ENCODE assay signal across 17 cellular contexts in genomic region chrX:21412029-21412428, GRCh38.
"Had no signal": no experiment of that assay in that cellular context is flagged by ENCODE, and none has a peak within 500 bp of the region (broad histone marks: within the 10 kb centered on the region; RNA-seq: fewer than 3 reads in every experiment).

No MANE protein-coding gene starts in this region.

- H3K4me3 ChIP-seq: esophagus squamous epithelium, left lung, ovary, upper lobe of right lung had no signal

- H3K36me3 ChIP-seq: esophagus squamous epithelium, left lung, ovary, upper lobe of right lung had no signal

- H3K4me3 Mint-ChIP-seq: activated CD8-positive, alpha-beta T cell treated with anti-CD3 and anti-CD28 coated beads for 36 hours; activated naive CD8-positive, alpha-beta T cell treated with anti-CD3 and anti-CD28 coated beads, Interleukin-2, amount 50 U/mL, for 24 hours; activated T-helper 1 cell treated with anti-CD3 and anti-CD28 coated beads, Interleukin-12 subunit alpha, Interleukin-12 subunit beta, Interleukin-2, Interleukin-4 antibody, amounts not matched to agents 30 ng/mL and 10 ng/mL and 1 ng/mL, durations not matched to agents 14 hours and 24 hours and 36 hours; dendritic cell treated with granulocyte-macrophage colony-stimulating factor and Interleukin-4, amounts not matched to agents 40 ng/mL and 50 ng/mL, for 4 days; endodermal cell; nephron progenitor cell; stimulated activated naive CD8-positive, alpha-beta T cell treated with anti-CD3 and anti-CD28 coated beads, Interleukin-15, Interleukin-2, amounts not matched to agents 100 ng/mL and 50 ng/mL, for 24 hours had no signal

- H3K27me3 Mint-ChIP-seq: activated CD8-positive, alpha-beta T cell treated with anti-CD3 and anti-CD28 coated beads for 36 hours; activated naive CD8-positive, alpha-beta T cell treated with anti-CD3 and anti-CD28 coated beads, Interleukin-2, amount 50 U/mL, for 24 hours; dendritic cell treated with granulocyte-macrophage colony-stimulating factor and Interleukin-4, amounts not matched to agents 40 ng/mL and 50 ng/mL, for 4 days; stimulated activated naive CD8-positive, alpha-beta T cell treated with anti-CD3 and anti-CD28 coated beads, Interleukin-15, Interleukin-2, amounts not matched to agents 100 ng/mL and 50 ng/mL, for 24 hours had no signal

- H3K27me3 ChIP-seq: esophagus squamous epithelium, left lung, ovary, upper lobe of right lung had no signal

- H3K27ac Mint-ChIP-seq: activated CD8-positive, alpha-beta T cell treated with anti-CD3 and anti-CD28 coated beads for 36 hours; activated naive CD8-positive, alpha-beta T cell treated with anti-CD3 and anti-CD28 coated beads, Interleukin-2, amount 50 U/mL, for 24 hours; activated T-helper 1 cell treated with anti-CD3 and anti-CD28 coated beads, Interleukin-12 subunit alpha, Interleukin-12 subunit beta, Interleukin-2, Interleukin-4 antibody, amounts not matched to agents 30 ng/mL and 10 ng/mL and 1 ng/mL, durations not matched to agents 14 hours and 24 hours and 36 hours; dendritic cell treated with granulocyte-macrophage colony-stimulating factor and Interleukin-4, amounts not matched to agents 40 ng/mL and 50 ng/mL, for 4 days; endodermal cell; nephron progenitor cell; stimulated activated naive CD8-positive, alpha-beta T cell treated with anti-CD3 and anti-CD28 coated beads, Interleukin-15, Interleukin-2, amounts not matched to agents 100 ng/mL and 50 ng/mL, for 24 hours had no signal

- H3K9me3 Mint-ChIP-seq: activated naive CD8-positive, alpha-beta T cell treated with anti-CD3 and anti-CD28 coated beads, Interleukin-2, amount 50 U/mL, for 24 hours; endodermal cell had no signal

- DNase-seq: activated CD8-positive, alpha-beta memory T cell treated with anti-CD3 and anti-CD28 coated beads, Interleukin-2, amount 50 U/mL, for 4 hours; activated CD8-positive, alpha-beta T cell treated with anti-CD3 and anti-CD28 coated beads for 36 hours; activated naive CD4-positive, alpha-beta T cell treated with Interleukin-2 at 50 U/mL for 16 hours; activated naive CD8-positive, alpha-beta T cell treated with anti-CD3 and anti-CD28 coated beads, Interleukin-2, amount 50 U/mL, for 24 hours; endodermal cell; esophagus squamous epithelium; head of caudate nucleus; left lung; mesenchymal stem cell; nephron progenitor cell; ovary; stimulated activated CD4-positive, alpha-beta T cell treated with anti-CD3 and anti-CD28 coated beads, Interleukin-2, amount 100 ng/mL, for 48 hours; T1000; upper lobe of right lung had no signal

- ATAC-seq: activated CD8-positive, alpha-beta T cell treated with anti-CD3 and anti-CD28 coated beads for 36 hours; activated naive CD8-positive, alpha-beta T cell treated with anti-CD3 and anti-CD28 coated beads, Interleukin-2, amount 50 U/mL, for 24 hours; left lung; upper lobe of right lung had no signal
